14 cellular contexts compared by ENCODE assay signal in the genomic region with DNA sequence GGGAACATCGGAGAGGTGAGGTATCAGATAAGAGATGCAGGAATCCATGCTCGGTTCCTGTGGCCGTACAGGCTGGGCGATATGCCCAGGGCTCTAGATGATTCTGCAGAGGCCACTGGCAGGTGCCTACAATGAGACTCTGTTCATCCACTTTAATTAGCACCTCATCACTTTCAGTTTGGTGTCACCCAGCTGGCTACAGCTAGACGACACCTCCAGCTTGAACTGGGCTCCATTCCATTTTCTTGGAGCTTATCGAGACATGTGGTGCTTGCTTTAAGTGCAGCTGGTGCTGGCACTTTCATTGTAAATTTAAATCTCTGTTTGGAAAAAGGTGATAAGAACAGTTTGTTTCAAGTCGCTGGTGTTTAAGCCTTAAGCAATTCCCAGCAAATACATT.
DNase-seq lines count a peak whose midpoint lies in the region; ATAC-seq and TF ChIP-seq lines count a peak whose summit lies in the region.
"Had no signal": no experiment of that assay in that cellular context is flagged by ENCODE, and none has a peak within 500 bp of the region (broad histone marks: within the 10 kb centered on the region; RNA-seq: fewer than 3 reads in every experiment).

No MANE protein-coding gene starts in this region.

- POLR2A ChIA-PET in AG04450 (lab: Yijun Ruan, JAX) = no interaction called here

- peak overlapping the region; percentile 14; the same call in 1 of the 2 replicates for H3K4me3 ChIP-seq in AG04450 (ENCODE audit: low read depth, low read length)
- H3K4me3 ChIP-seq: GM12878, prostate gland had no signal

- TF ChIP-seq CTCF in AG04450 (IDR thresholded peaks at IDR 0.05; ENCODE audit: low read depth, low read length) (no peak), foreskin keratinocyte (conservative IDR thresholded peaks at IDR 0.05) (no peak)

- H3K27ac ChIP-seq in AG04450 (ENCODE audit: low read depth, low read length) (no peak overlapping the region), foreskin keratinocyte (no peak overlapping the region)
- H3K27ac ChIP-seq: prostate gland had no signal

- CTCF ChIA-PET in AG04450 (lab: Charles Lee) = no interaction called here

- H3K9me3 ChIP-seq in AG04450 (ENCODE audit: control insufficient read depth, insufficient read depth, low read length) = no peaks in the 10 kb centered on the region
- H3K9me3 ChIP-seq: prostate gland had no signal

- ATAC-seq in foreskin keratinocyte = peak; percentile 48
- ATAC-seq: GM12878 had no signal

- H3K4me1 ChIP-seq in foreskin keratinocyte = no peaks in the 10 kb centered on the region
- H3K4me1 ChIP-seq: prostate gland had no signal

- H3K27me3 ChIP-seq in AG04450 (ENCODE audit: control insufficient read depth, insufficient read depth, low read length) (no peaks in the 10 kb centered on the region), foreskin keratinocyte (no peaks in the 10 kb centered on the region)

- DNase-seq in AG04450 (ENCODE audit: low read depth, low spot score) (no peak), NCI-H524 (lab: John Stamatoyannopoulos, UW) (peak; percentile 70 to 86), foreskin keratinocyte (no peak), myocyte (ENCODE audit: low read depth) (peak; percentile 44), NOMO-1 (lab: John Stamatoyannopoulos, UW; ENCODE audit: unreplicated experiment in 2 of 2) (no peak), NOMO-1 treated with dmso at 0.1 percent for 144 hours (lab: John Stamatoyannopoulos, UW; ENCODE audit: unreplicated experiment) (no peak), SIG-M5 treated with dmso at 0.1 percent for 504 hours (lab: John Stamatoyannopoulos, UW; ENCODE audit: unreplicated experiment) (no peak), NCI-H146 (lab: John Stamatoyannopoulos, UW) (no peak)
- DNase-seq: activated CD8-positive, alpha-beta memory T cell treated with anti-CD3 and anti-CD28 coated beads, Interleukin-2, amount 50 U/mL, for 48 hours; effector CD4-positive, alpha-beta T cell; glutamatergic neuron; NCI-H510A had no signal

Comparison
In these comparisons a context has a peak if more than half of its experiments do, and no peak if none do; other contexts are left out.
1. DNase-seq: peak in NCI-H524 (2 of 2) and myocyte (single experiment); none in AG04450 (single experiment), foreskin keratinocyte (0 of 2), NOMO-1 (0 of 2), NOMO-1 treated with dmso at 0.1 percent for 144 hours (single experiment), SIG-M5 treated with dmso at 0.1 percent for 504 hours (single experiment) and NCI-H146 (single experiment).